27 cellular contexts compared by ENCODE assay signal in the genomic region with DNA sequence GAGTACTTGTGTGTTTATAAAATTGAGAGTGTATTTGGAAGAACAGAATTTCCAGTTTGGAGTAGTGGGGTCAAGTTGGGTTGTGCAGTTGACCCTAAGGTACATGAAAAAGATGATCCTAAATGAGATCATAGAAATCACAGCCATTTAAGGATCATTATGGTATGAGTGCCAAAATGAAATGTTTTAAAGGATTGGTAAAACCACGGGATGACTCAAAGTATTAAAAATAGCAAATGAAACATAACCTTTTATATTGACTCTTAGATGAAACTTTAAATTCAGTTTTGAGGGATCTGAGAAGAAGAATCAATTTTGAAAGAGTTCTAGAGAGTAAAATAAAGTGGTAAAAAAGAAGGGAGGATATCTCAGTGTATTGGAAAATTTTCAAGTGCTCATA.
"Had no signal": no experiment of that assay in that cellular context is flagged by ENCODE, and none has a peak within 500 bp of the region (broad histone marks: within the 10 kb centered on the region; RNA-seq: fewer than 3 reads in every experiment).

No MANE protein-coding gene starts in this region.

- H3K27me3 ChIP-seq: body of pancreas, esophagus muscularis mucosa had no signal

- H3K4me3 ChIP-seq: body of pancreas, esophagus muscularis mucosa had no signal

- H3K36me3 ChIP-seq: esophagus muscularis mucosa had no signal

- DNase-seq: activated CD4-positive, alpha-beta memory T cell treated with anti-CD3 and anti-CD28 coated beads, Interleukin-2, amount 10 ng/mL, durations not matched to agents 7 days and 5 days; activated CD4-positive, alpha-beta T cell treated with anti-CD3 and anti-CD28 coated beads for 36 hours; activated CD4-positive, alpha-beta T cell treated with anti-CD3 and anti-CD28 coated beads, Interleukin-2, amount 10 ng/mL, durations not matched to agents 24 days and 14 days; activated CD4-positive, alpha-beta T cell treated with anti-CD3 and anti-CD28 coated beads, Interleukin-2, amount 50 U/mL, for 4 hours; activated CD4-positive, CD25-positive, alpha-beta regulatory T cell; activated CD4-positive, CD25-positive, alpha-beta regulatory T cell treated with anti-CD3 and anti-CD28 coated beads, Interleukin-2, amount 50 U/mL, for 72 hours; activated CD8-positive, alpha-beta memory T cell treated with anti-CD3 and anti-CD28 coated beads, Interleukin-2, amount 50 U/mL, for 48 hours; activated gamma-delta T cell; activated naive CD4-positive, alpha-beta T cell; activated naive CD4-positive, alpha-beta T cell treated with anti-CD3 and anti-CD28 coated beads, Interleukin-2, amount 50 U/mL, for 16 hours; activated T-cell treated with anti-CD3 and anti-CD28 coated beads for 4 hours; activated T-cell treated with anti-CD3 and anti-CD28 coated beads, Interleukin-2, amount 50 U/mL, for 24 hours; activated T-cell treated with anti-CD3 and anti-CD28 coated beads, Interleukin-2, amount 50 U/mL, for 72 hours; amniotic stem cell; anterior cingulate cortex; body of pancreas; caudate nucleus; cortex of kidney; dermis blood vessel endothelial cell; effector CD4-positive, alpha-beta T cell; effector memory CD8-positive, alpha-beta T cell; erythroblast; head of caudate nucleus; T-helper 2 cell had no signal

- H3K27ac ChIP-seq: body of pancreas, esophagus muscularis mucosa had no signal

- ATAC-seq: activated CD4-positive, alpha-beta T cell treated with anti-CD3 and anti-CD28 coated beads for 36 hours; activated T-cell treated with anti-CD3 and anti-CD28 coated beads, Interleukin-2, amount 50 U/mL, for 72 hours; body of pancreas; effector memory CD8-positive, alpha-beta T cell had no signal

- H3K4me1 ChIP-seq: body of pancreas, esophagus muscularis mucosa had no signal

- H3K9me3 ChIP-seq: body of pancreas, esophagus muscularis mucosa had no signal

- FAIRE-seq: colon, frontal cortex had no signal
